In the genomic region with DNA sequence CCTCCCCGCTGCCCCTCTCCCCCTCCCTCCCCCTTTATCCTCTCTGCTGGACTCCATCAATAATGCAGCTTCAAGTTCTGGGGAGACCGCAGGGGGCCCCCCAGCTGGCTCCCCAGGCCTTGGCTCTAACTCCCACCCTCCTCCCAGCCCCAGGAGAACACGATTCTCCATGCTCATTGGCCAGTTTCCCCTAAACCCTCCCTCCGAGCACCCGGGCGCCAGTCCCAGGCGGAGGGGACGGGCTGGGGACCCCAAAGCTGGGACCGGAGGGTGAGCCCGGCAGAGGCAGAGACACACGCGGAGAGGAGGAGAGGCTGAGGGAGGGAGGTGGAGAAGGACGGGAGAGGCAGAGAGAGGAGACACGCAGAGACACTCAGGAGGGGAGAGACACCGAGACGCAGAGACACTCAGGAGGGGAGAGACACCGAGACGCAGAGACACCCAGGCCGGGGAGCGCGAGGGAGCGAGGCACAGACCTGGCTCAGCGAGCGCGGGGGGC, we compare ENCODE assay signal across 10 cellular contexts. TPM values are rescaled to one million over a fixed set of nuclear protein-coding genes. Genes with fewer than 3 reads are reported as not detected.
A peak's percentile ranks its signal among the peaks of the same experiment; 100 is the strongest.
DNase-seq lines count a peak whose midpoint lies in the region; ATAC-seq, FAIRE-seq and TF ChIP-seq lines count a peak whose summit lies in the region.
"Had no signal": no experiment of that assay in that cellular context is flagged by ENCODE, and none has a peak within 500 bp of the region (broad histone marks: within the 10 kb centered on the region; RNA-seq: fewer than 3 reads in every experiment).

A gene (plus strand): TSS at position 282 of the 499 bp plus-strand sequence. CDS start 441 bp downstream, outside the sequence.

- H4K8ac ChIP-seq in H1 (ENCODE audit: extremely low read depth, insufficient read depth, low read length): no peak within 1 kb of the TSS

- peak within 1 kb of the TSS; percentile 95 for H3K18ac ChIP-seq in H1 (ENCODE audit: extremely low read depth, low read length)

- peak within 1 kb of the TSS; percentile 55 for H3K4ac ChIP-seq in H1 (replicated peaks; ENCODE audit: insufficient read length, low read depth, low read length)

- H2BK15ac ChIP-seq in H1 (ENCODE audit: low read length): peak within 1 kb of the TSS; percentile 92; the same call in 1 of the 2 replicates

- H3K79me1 ChIP-seq in H1 (ENCODE audit: low read depth, low read length): 0 out of 2 replicates have a peak, but pooled peaks cover 2% of the 10 kb centered on the region

- TF ChIP-seq POLR2A in A549 (IDR thresholded peaks at IDR 0.05; ENCODE audit: low read length) (no peak), H1 (IDR thresholded peaks at IDR 0.05; ENCODE audit: control extremely low read depth in 1 of 2, low read depth in 2 of 2, low read length in 2 of 2) (no peak), GM18505 (IDR thresholded peaks at IDR 0.05; ENCODE audit: borderline replicate concordance, extremely low read depth, insufficient read depth, insufficient read length) (no peak)

- H3K36me3 Mint-ChIP-seq in IgD-negative memory B cell: no peaks in the 10 kb centered on the region
- H3K36me3 Mint-ChIP-seq in nephron (ENCODE audit: low read depth): no peaks in the 10 kb centered on the region

- peak within 1 kb of the TSS; percentile 51 for H4K5ac ChIP-seq in H1 (ENCODE audit: insufficient read length, low read depth, low read length)

- H2BK12ac ChIP-seq in H1 (ENCODE audit: low read depth, low read length): peak within 1 kb of the TSS; percentile 99; the same call in 1 of the 2 replicates

- H3K23ac ChIP-seq in H1 (ENCODE audit: insufficient read length): no peak within 1 kb of the TSS

- H2AK5ac ChIP-seq in H1 (ENCODE audit: low read depth, low read length): peak within 1 kb of the TSS; percentile 87

- peaks cover 21% of the 10 kb centered on the region for H3K27me3 Mint-ChIP-seq in IgD-negative memory B cell
- peaks cover 78% of the 10 kb centered on the region for H3K27me3 Mint-ChIP-seq in nephron (ENCODE audit: low read depth)

- H3K27ac Mint-ChIP-seq in IgD-negative memory B cell (no peak within 1 kb of the TSS), nephron (peak within 1 kb of the TSS in 2 of 3 experiments; percentile 4 to 37)

- intact Hi-C loops in sciatic nerve (cut with DNase I): no loop called here

- no peaks in the 10 kb centered on the region for H3K36me3 ChIP-seq in H1 (ENCODE audit: control insufficient read depth in 2 of 4, insufficient read depth in 4 of 4, low read length in 3 of 4)

- no peak for ATAC-seq in A549
- ATAC-seq in GM18505 (IDR thresholded peaks at IDR 0.05; ENCODE audit: unreplicated experiment): no peak
- no peak for ATAC-seq in sciatic nerve
- ATAC-seq in GM18873 (IDR thresholded peaks at IDR 0.05; ENCODE audit: low FRiP score, unreplicated experiment): no peak

- H3K9me3 Mint-ChIP-seq in IgD-negative memory B cell (no peaks in the 10 kb centered on the region), nephron (no peaks in the 10 kb centered on the region)

- H3K27ac ChIP-seq in A549 (peak within 1 kb of the TSS in 1 of 2 experiments; percentile 19; a peak in 2 of 6 replicates), H1 (ENCODE audit: low read depth, low read length) (no peak within 1 kb of the TSS)

- H2BK5ac ChIP-seq in H1 (ENCODE audit: low read depth, low read length): peak within 1 kb of the TSS; percentile 89; the same call in 1 of the 2 replicates

- peaks cover 0 to 1% of the 10 kb centered on the region in 2 experiments for H4K20me1 ChIP-seq in H1 (replicated peaks in 1 of 2; ENCODE audit: control insufficient read depth in 1 of 2, insufficient read depth in 2 of 2, low read length in 2 of 2)

- TF ChIP-seq CTCF in A549 (IDR thresholded peaks at IDR 0.05) (no peak), H1 (IDR thresholded peaks at IDR 0.05; ENCODE audit: control extremely low read depth in 1 of 3, insufficient read depth in 1 of 3, low read depth in 1 of 3, low read length in 3 of 3) (no peak), nephron (IDR thresholded peaks at IDR 0.05; ENCODE audit: unreplicated experiment in 3 of 3) (no peak)

- H3K9me3 ChIP-seq in A549 (no peaks in the 10 kb centered on the region), H1 (ENCODE audit: insufficient read depth in 2 of 2, low read depth in 1 of 2, low read length in 1 of 2) (no peaks in the 10 kb centered on the region)

- DNase-seq in A549 (ENCODE audit: low read depth in 1 of 2, low spot score in 1 of 2) (no peak), H1 (ENCODE audit: low read depth in 1 of 2, low spot score in 2 of 2) (peak in 1 of 2 experiments; percentile 75), foreskin melanocyte (no peak), sciatic nerve (ENCODE audit: low spot score) (no peak)
- DNase-seq: activated CD4-positive, alpha-beta T cell treated with anti-CD3 and anti-CD28 coated beads, Interleukin-2, amount 50 U/mL, for 1 hour; NCI-H2029 treated with DMSO at 0.1 percent for 48 hours had no signal

- peaks cover 2 to 39% (median 35%) of the 10 kb centered on the region in 4 experiments for H3K27me3 ChIP-seq in H1 (replicated peaks in 1 of 4; ENCODE audit: control insufficient read depth in 3 of 4, extremely low read depth in 1 of 4, insufficient read depth in 3 of 4, low read length in 3 of 4)

- H3K23me2 ChIP-seq in H1 (ENCODE audit: low read depth, low read length): peaks cover 12% of the 10 kb centered on the region

- peak within 1 kb of the TSS; percentile 29 for H4K91ac ChIP-seq in H1 (replicated peaks; ENCODE audit: insufficient read length, low read length)

- no peaks in the 10 kb centered on the region for H3K79me2 ChIP-seq in H1 (ENCODE audit: control insufficient read depth in 1 of 2, insufficient read depth in 2 of 2, low read length in 2 of 2)

- no peak within 1 kb of the TSS for H3K9ac ChIP-seq in H1 (replicated peaks in 1 of 4; ENCODE audit: extremely low read depth in 1 of 4, low read depth in 3 of 4, low read length in 3 of 4)

- H3K4me2 ChIP-seq in A549 (peak within 1 kb of the TSS; percentile 76), H1 (ENCODE audit: insufficient read depth in 1 of 2, low read depth in 2 of 2, low read length in 2 of 2) (peak within 1 kb of the TSS; percentile 84 to 86)

- H3K4me3 ChIP-seq in A549: peak within 1 kb of the TSS; percentile 25
- peak within 1 kb of the TSS; percentile 64 to 75 (median 68) for H3K4me3 ChIP-seq in H1 (ENCODE audit: extremely low read depth in 1 of 4, insufficient read depth in 2 of 4, low read depth in 3 of 4, low read length in 4 of 4)

- H3K4me1 Mint-ChIP-seq in IgD-negative memory B cell (peaks cover 14 to 19% (median 15%) of the 10 kb centered on the region in 3 donors), nephron (peaks cover 34% of the 10 kb centered on the region)

- TF ChIP-seq EP300 in A549 (IDR thresholded peaks at IDR 0.05) (no peak), H1 (IDR thresholded peaks at IDR 0.05; ENCODE audit: borderline replicate concordance in 1 of 2, low read depth in 2 of 2, low read length in 2 of 2) (no peak)

- POLR2A ChIA-PET in A549 (lab: Yijun Ruan, JAX): no interaction called here
- POLR2A ChIA-PET in H1 (lab: Charles Lee; ENCODE audit: partially characterized antibody): interaction anchor here (0.8 to 1.9 kb wide), 11 partner anchors 12 to 373 kb away, joined by 3 to 6 read pairs (median 3); a partner anchor contains a TSS

- peak within 1 kb of the TSS; percentile 42 for H3K56ac ChIP-seq in H1 (replicated peaks; ENCODE audit: insufficient read length, low read depth, low read length)

- CTCF ChIA-PET in A549 (lab: Yijun Ruan, JAX): interaction anchor here (0.8 to 58.8 kb wide), 8 partner anchors 8 to 428 kb away, joined by 3 to 1581 read pairs (median 375); a partner anchor contains a TSS
- CTCF ChIA-PET in H1 (lab: Charles Lee; ENCODE audit: partially characterized antibody): interaction anchor here (1.5 to 49.2 kb wide), 7 partner anchors 3 to 100 kb away, joined by 6 to 1885 read pairs (median 310); a partner anchor contains a TSS

- H2BK120ac ChIP-seq in H1 (replicated peaks; ENCODE audit: low read depth, low read length): no peak within 1 kb of the TSS

- FAIRE-seq in A549 (lab: Jason Lieb, UNC): no peak
- FAIRE-seq in H1 (lab: Jason Lieb, UNC): no peak

- H3K4me3 Mint-ChIP-seq in IgD-negative memory B cell: peak within 1 kb of the TSS in 3 of 4 donors; percentile 63 to 73 (median 67)
- peak within 1 kb of the TSS; percentile 80 to 83 (median 81) for H3K4me3 Mint-ChIP-seq in nephron

- H3K4me1 ChIP-seq in A549: peaks cover 14% of the 10 kb centered on the region; the same call in 2 of the 3 replicates
- peaks cover 8 to 47% (median 35%) of the 10 kb centered on the region in 4 experiments for H3K4me1 ChIP-seq in H1 (replicated peaks in 1 of 4; ENCODE audit: control insufficient read depth in 3 of 4, insufficient read depth in 4 of 4, low read length in 3 of 4)

- 24% methylated on average over 25 of the region's 25 CpGs for WGBS in A549 (ENCODE audit: missing lambda C conversion rate)
- 2% methylated on average over 19 of the region's 25 CpGs; no CpG with 5 or more reads in 1 of the 2 experiments for WGBS in H1 (ENCODE audit: extremely low coverage in 1 of 2, insufficient coverage in 1 of 2, insufficient read length in 1 of 2, insufficient replicate concordance in 2 of 2, low coverage in 1 of 2, low lambda C conversion rate in 2 of 2, missing lambda C conversion rate in 1 of 2), 2 experiments

- H3K14ac ChIP-seq in H1 (ENCODE audit: insufficient read length): no peak within 1 kb of the TSS

- peak within 1 kb of the TSS; percentile 87; the same call in 1 of the 2 replicates for H2AFZ ChIP-seq in H1 (ENCODE audit: low read length)

- TF ChIP-seq RAD21 in A549 (conservative IDR thresholded peaks at IDR 0.05 in 1 of 2, IDR thresholded peaks at IDR 0.05 in 1 of 2) (no peak), H1 (IDR thresholded peaks at IDR 0.05 in 1 of 2, conservative IDR thresholded peaks at IDR 0.05 in 1 of 2; ENCODE audit: low read depth in 2 of 2, low read length in 2 of 2) (no peak)

- peak within 1 kb of the TSS; percentile 94; the same call in 1 of the 2 replicates for H2BK20ac ChIP-seq in H1 (ENCODE audit: low read length)

RNA-seq across cellular contexts. Expression of the gene that starts here (rescaled TPM):
- 0.07 and 0.10 TPM in 2 replicates for polyA plus RNA-seq in A549 (2011; rRNA removed)
- polyA plus RNA-seq in A549 (2012; cell fraction: cytosol; rRNA removed): 0.03 TPM in 1 of 2 replicates, not detected in the other
- polyA plus RNA-seq in A549 (2012; cell fraction: nucleus; rRNA removed): not detected in 2 replicates
- not detected in 3 replicates for polyA plus RNA-seq in A549 (2017; fragmentation: RNase III; extraction: RNeasy Plus Mini Kit Qiagen cat#74134 plus additional on column Dnase treatment)
- not detected in 2 replicates for polyA minus RNA-seq in A549 (2011; rRNA and poly(A)+ RNA removed)
- polyA plus RNA-seq in IgD-negative memory B cell: not detected
- 9.4 and 10.7 TPM in 2 replicates for total RNA-seq in H1 (2021; fragmentation: NEBNext Ultra II Directional; extraction: Animal tissue kit (Norgen Biotek cat#: 25700))
- polyA plus RNA-seq in H1 (2011; rRNA removed): 21.0 and 22.3 TPM in 2 replicates
- 15.9 TPM for polyA plus RNA-seq in H1 (2011; cell fraction: cytosol; rRNA removed)
- polyA plus RNA-seq in H1 (2011; cell fraction: nucleus; rRNA removed): 15.3 TPM
- 13.4 to 19.6 TPM (median 17.0 TPM) in 4 replicates for polyA plus RNA-seq in H1 (2012, experiment 1 of 2)
- polyA plus RNA-seq in H1 (2012, experiment 2 of 2): 22.0 TPM
- 10.8 TPM for polyA plus RNA-seq in H1 (2013, experiment 1 of 2)
- 11.3 TPM for polyA plus RNA-seq in H1 (2013, experiment 2 of 2)
- 9.1 and 11.8 TPM in 2 replicates for polyA minus RNA-seq in H1 (2011; rRNA and poly(A)+ RNA removed)
- polyA minus RNA-seq in H1 (2011; cell fraction: cytosol; rRNA and poly(A)+ RNA removed): 7.9 TPM
- polyA minus RNA-seq in H1 (2011; cell fraction: nucleus; rRNA and poly(A)+ RNA removed): 4.6 TPM
- total RNA-seq in sciatic nerve: 3.3 TPM

Comparison
In these comparisons a context has a peak if more than half of its experiments do, and no peak if none do; other contexts are left out.
1. RNA of the gene that starts here (polyA plus RNA-seq): 10.8 to 22.3 TPM in H1; 0.03 to 0.10 TPM in A549 and not detected in IgD-negative memory B cell (single experiment); every median in the first group is over 10 times any median in the second.
2. H3K27ac Mint-ChIP-seq: peak in nephron (2 of 3); none in IgD-negative memory B cell (0 of 3).